In the genomic region with DNA sequence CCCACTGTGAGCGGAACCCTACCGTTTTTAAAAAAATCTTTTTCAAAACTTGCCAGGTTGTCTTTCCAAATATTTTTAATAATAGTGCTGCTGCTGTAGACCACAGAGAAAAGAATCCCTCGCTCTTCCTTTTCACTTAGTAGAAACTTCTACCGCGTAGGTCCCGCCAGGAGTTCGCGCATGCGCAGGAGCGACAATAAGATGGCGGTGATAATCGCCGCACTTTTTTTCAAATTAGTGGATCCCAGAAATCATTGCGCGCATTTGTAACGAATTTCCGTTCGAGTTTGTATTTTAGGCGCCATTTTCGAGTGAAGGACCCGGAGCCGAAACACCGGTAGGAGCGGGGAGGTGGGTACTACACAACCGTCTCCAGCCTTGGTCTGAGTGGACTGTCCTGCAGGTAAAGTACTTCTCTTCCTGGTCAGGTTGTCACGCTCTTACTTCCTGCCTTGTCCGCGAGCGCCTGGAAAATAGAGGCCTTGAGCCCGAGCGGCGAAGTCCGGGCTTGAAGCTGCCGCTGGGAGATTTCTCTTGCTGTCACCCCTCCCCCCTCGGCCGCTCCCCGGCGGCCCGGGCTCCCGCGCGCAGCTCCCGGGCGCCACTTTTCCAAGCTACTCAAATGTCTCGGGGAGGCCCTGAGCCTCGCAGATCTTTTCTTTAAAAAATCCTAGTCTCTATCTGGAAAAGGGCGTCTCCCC, we compare ENCODE assay signal across 8 cellular contexts. TPM values are rescaled to one million over a fixed set of nuclear protein-coding genes. Genes with fewer than 3 reads are reported as not detected.
DNase-seq lines count a peak whose midpoint lies in the region; ATAC-seq and TF ChIP-seq lines count a peak whose summit lies in the region.

A gene (plus strand): TSS at position 304 of the 701 bp plus-strand sequence. CDS start 1,177 bp downstream, outside the sequence.

- no peak for TF ChIP-seq CTCF in C4-2B (conservative IDR thresholded peaks at IDR 0.05)

- ATAC-seq in GM19397 (IDR thresholded peaks at IDR 0.05; ENCODE audit: unreplicated experiment) = peak; percentile 46
- ATAC-seq in HG03565 (IDR thresholded peaks at IDR 0.05; ENCODE audit: unreplicated experiment) = peak; percentile 31
- peak; percentile 72 for ATAC-seq in left lobe of liver

- H3K9me3 Mint-ChIP-seq in dendritic cell treated with granulocyte-macrophage colony-stimulating factor and Interleukin-4, amounts not matched to agents 40 ng/mL and 50 ng/mL, for 4 days = no peaks in the 10 kb centered on the region

- H3K4me3 Mint-ChIP-seq in dendritic cell treated with granulocyte-macrophage colony-stimulating factor and Interleukin-4, amounts not matched to agents 40 ng/mL and 50 ng/mL, for 4 days = peak within 1 kb of the TSS; percentile 81

- DNase-seq in NCI-H748 treated with DMSO at 0.1 percent for 48 hours (lab: John Stamatoyannopoulos, UW) = peak; percentile 86
- peak; percentile 79 for DNase-seq in activated CD4-positive, alpha-beta T cell treated with anti-CD3 and anti-CD28 coated beads, Interleukin-2, amount 50 U/mL, for 1 hour
- DNase-seq in left lobe of liver (ENCODE audit: low spot score) = peak; percentile 88
- DNase-seq in stimulated activated CD4-positive, alpha-beta T cell treated with anti-CD3 and anti-CD28 coated beads, Interleukin-4, amount 100 ng/mL, for 1 hour = peak; percentile 56

- intact Hi-C loops in dendritic cell treated with granulocyte-macrophage colony-stimulating factor and Interleukin-4, amounts not matched to agents 40 ng/mL and 50 ng/mL, for 4 days (cut with micrococcal nuclease) = loop anchor here (5.0 to 10.0 kb wide), 3 partner anchors 48 to 823 kb away; a partner anchor contains a TSS

- peaks cover 35% of the 10 kb centered on the region for H3K4me1 Mint-ChIP-seq in dendritic cell treated with granulocyte-macrophage colony-stimulating factor and Interleukin-4, amounts not matched to agents 40 ng/mL and 50 ng/mL, for 4 days (ENCODE audit: low read depth)

- peaks cover 23% of the 10 kb centered on the region for H3K36me3 Mint-ChIP-seq in dendritic cell treated with granulocyte-macrophage colony-stimulating factor and Interleukin-4, amounts not matched to agents 40 ng/mL and 50 ng/mL, for 4 days (ENCODE audit: low read depth)

- no peaks in the 10 kb centered on the region for H3K27me3 Mint-ChIP-seq in dendritic cell treated with granulocyte-macrophage colony-stimulating factor and Interleukin-4, amounts not matched to agents 40 ng/mL and 50 ng/mL, for 4 days

- H3K27ac ChIP-seq in C4-2B = peak within 1 kb of the TSS; percentile 98

- peak within 1 kb of the TSS; percentile 96 for H3K27ac Mint-ChIP-seq in dendritic cell treated with granulocyte-macrophage colony-stimulating factor and Interleukin-4, amounts not matched to agents 40 ng/mL and 50 ng/mL, for 4 days

RNA-seq across cellular contexts. Expression of the gene that starts here (rescaled TPM):
- 12.0 TPM for total RNA-seq in left lobe of liver

Comparison
In these comparisons a context has a peak if more than half of its experiments do, and no peak if none do; other contexts are left out.
1. Peak in every context shown above with its lines: DNase-seq, ATAC-seq and H3K27ac ChIP-seq.